Comparison of ENCODE assay signal across 16 cellular contexts in genomic region chr22:47061226-47061625, GRCh38.
DNase-seq lines count a peak whose midpoint lies in the region; TF ChIP-seq lines count a peak whose summit lies in the region.
"Had no signal": no experiment of that assay in that cellular context is flagged by ENCODE, and none has a peak within 500 bp of the region (broad histone marks: within the 10 kb centered on the region; RNA-seq: fewer than 3 reads in every experiment).

No MANE protein-coding gene starts in this region.

- no peak overlapping the region for H3K27ac ChIP-seq in left ventricle myocardium inferior (replicated peaks)
- no peak overlapping the region for H3K27ac ChIP-seq in right atrium auricular region
- H3K27ac ChIP-seq in coronary artery, result no peak overlapping the region
- no peak overlapping the region for H3K27ac ChIP-seq in osteoblast (ENCODE audit: low read depth, low read length)
- H3K27ac ChIP-seq: BLaER1 treated with 17β-estradiol and CSF1 and Interleukin-3, amounts not matched to agents 10 nM and 100 nM; Peyer's patch had no signal

- H3K4me2 ChIP-seq in osteoblast (ENCODE audit: insufficient read depth, low read length), result no peak overlapping the region
- H3K4me2 ChIP-seq: BLaER1 treated with 17β-estradiol and CSF1 and Interleukin-3, amounts not matched to agents 10 nM and 100 nM had no signal

- peak; percentile 2 for DNase-seq in left ventricle myocardium inferior
- DNase-seq in right atrium auricular region (ENCODE audit: low spot score), result no peak
- peak; percentile 45 for DNase-seq in coronary artery (ENCODE audit: low spot score)
- DNase-seq in osteoblast (ENCODE audit: insufficient read length, low spot score, missing footprints), result peak; percentile 59
- DNase-seq in HEK293T (ENCODE audit: extremely low spot score), result no peak
- no peak for DNase-seq in central memory CD4-positive, alpha-beta T cell
- DNase-seq in activated CD4-positive, alpha-beta T cell treated with anti-CD3 and anti-CD28 coated beads, Interleukin-2, amount 10 ng/mL, durations not matched to agents 7 days and 5 days, result no peak
- DNase-seq: DMS53, EL, HFFc6, KG1, NCI-H1105 treated with DMSO at 0.1 percent for 48 hours, NCI-H1694 treated with DMSO at 0.1 percent for 48 hours, Peyer's patch had no signal

- intact Hi-C loops in left ventricle myocardium inferior (cut with micrococcal nuclease), result no loop called here

- CTCF ChIA-PET in HEK293T (lab: Yijun Ruan, JAX), result interaction anchor here (0.7 kb wide), 1 partner anchor 12 kb away, joined by 5 read pairs; no protein-coding TSS in a partner anchor
- CTCF ChIA-PET in activated CD4-positive, alpha-beta T cell treated with anti-CD3 and anti-CD28 coated beads, Interleukin-2, amount 10 ng/mL, durations not matched to agents 7 days and 5 days (lab: Charles Lee), result no interaction called here

- H3K4me3 ChIP-seq in left ventricle myocardium inferior (no peak overlapping the region), right atrium auricular region (no peak overlapping the region), coronary artery (no peak overlapping the region), osteoblast (ENCODE audit: insufficient read depth, low read length) (no peak overlapping the region)
- H3K4me3 ChIP-seq: BLaER1 treated with 17β-estradiol and CSF1 and Interleukin-3, amounts not matched to agents 10 nM and 100 nM; Peyer's patch had no signal

- H4K20me1 ChIP-seq in osteoblast (ENCODE audit: insufficient read depth, low read length), result peaks cover 5% of the 10 kb centered on the region

- H3K4me1 Mint-ChIP-seq in activated CD4-positive, alpha-beta T cell treated with anti-CD3 and anti-CD28 coated beads, Interleukin-2, amount 10 ng/mL, durations not matched to agents 7 days and 5 days, result no peaks in the 10 kb centered on the region

- no peaks in the 10 kb centered on the region for H3K9me3 ChIP-seq in left ventricle myocardium inferior (replicated peaks)
- no peaks in the 10 kb centered on the region for H3K9me3 ChIP-seq in right atrium auricular region
- H3K9me3 ChIP-seq in osteoblast (ENCODE audit: low read depth, low read length), result no peaks in the 10 kb centered on the region
- H3K9me3 ChIP-seq: BLaER1 treated with 17β-estradiol and CSF1 and Interleukin-3, amounts not matched to agents 10 nM and 100 nM; Peyer's patch had no signal

- no peak overlapping the region for H2AFZ ChIP-seq in osteoblast (ENCODE audit: low read length)

- H3K79me2 ChIP-seq in osteoblast (ENCODE audit: insufficient read depth, low read length), result no peaks in the 10 kb centered on the region

- TF ChIP-seq CTCF in left ventricle myocardium inferior (IDR thresholded peaks at IDR 0.05; ENCODE audit: borderline replicate concordance) (no peak), right atrium auricular region (IDR thresholded peaks at IDR 0.05) (no peak), coronary artery (IDR thresholded peaks at IDR 0.05) (no peak), osteoblast (IDR thresholded peaks at IDR 0.05; ENCODE audit: extremely low read depth, low read depth, low read length) (no peak)

- H3K4me1 ChIP-seq in left ventricle myocardium inferior (no peaks in the 10 kb centered on the region), right atrium auricular region (no peaks in the 10 kb centered on the region), osteoblast (ENCODE audit: insufficient read depth, low read length) (no peaks in the 10 kb centered on the region)
- H3K4me1 ChIP-seq: Peyer's patch had no signal

- H3K9me3 Mint-ChIP-seq in activated CD4-positive, alpha-beta T cell treated with anti-CD3 and anti-CD28 coated beads, Interleukin-2, amount 10 ng/mL, durations not matched to agents 7 days and 5 days, result no peaks in the 10 kb centered on the region
- H3K9me3 Mint-ChIP-seq: CD8-positive, alpha-beta memory T cell; HFFc6 had no signal

- no peak overlapping the region for H3K4me3 Mint-ChIP-seq in activated CD4-positive, alpha-beta T cell treated with anti-CD3 and anti-CD28 coated beads, Interleukin-2, amount 10 ng/mL, durations not matched to agents 7 days and 5 days
- H3K4me3 Mint-ChIP-seq: HFFc6 had no signal

- H3K27me3 ChIP-seq in left ventricle myocardium inferior (ENCODE audit: low read depth) (no peaks in the 10 kb centered on the region), right atrium auricular region (no peaks in the 10 kb centered on the region), osteoblast (ENCODE audit: insufficient read depth, low read length) (no peaks in the 10 kb centered on the region)
- H3K27me3 ChIP-seq: BLaER1 treated with 17β-estradiol and CSF1 and Interleukin-3, amounts not matched to agents 10 nM and 100 nM; Peyer's patch had no signal

- no peak overlapping the region for H3K27ac Mint-ChIP-seq in activated CD4-positive, alpha-beta T cell treated with anti-CD3 and anti-CD28 coated beads, Interleukin-2, amount 10 ng/mL, durations not matched to agents 7 days and 5 days
- H3K27ac Mint-ChIP-seq: CD8-positive, alpha-beta memory T cell; HFFc6 had no signal

- H3K36me3 ChIP-seq in left ventricle myocardium inferior, result peaks cover 39% of the 10 kb centered on the region
- H3K36me3 ChIP-seq in right atrium auricular region, result peaks cover 4% of the 10 kb centered on the region
- H3K36me3 ChIP-seq in osteoblast (ENCODE audit: insufficient read depth, low read length), result no peaks in the 10 kb centered on the region

- POLR2A ChIA-PET in HEK293T (lab: Yijun Ruan, JAX), result no interaction called here
- POLR2A ChIA-PET in activated CD4-positive, alpha-beta T cell treated with anti-CD3 and anti-CD28 coated beads, Interleukin-2, amount 10 ng/mL, durations not matched to agents 7 days and 5 days (lab: Charles Lee), result no interaction called here

- no peaks in the 10 kb centered on the region for H3K27me3 Mint-ChIP-seq in activated CD4-positive, alpha-beta T cell treated with anti-CD3 and anti-CD28 coated beads, Interleukin-2, amount 10 ng/mL, durations not matched to agents 7 days and 5 days
- H3K27me3 Mint-ChIP-seq: CD8-positive, alpha-beta memory T cell had no signal

- H3K36me3 Mint-ChIP-seq in activated CD4-positive, alpha-beta T cell treated with anti-CD3 and anti-CD28 coated beads, Interleukin-2, amount 10 ng/mL, durations not matched to agents 7 days and 5 days (ENCODE audit: low read depth), result no peaks in the 10 kb centered on the region

TF ChIP-seq in HEK293T, 16 proteins besides CTCF, POLR2A, EP300 and RAD21:
- no peak for TF ChIP-seq FOXM1 (IDR thresholded peaks at IDR 0.05; ENCODE audit: borderline replicate concordance)
- no peak for TF ChIP-seq BHLHE40 (IDR thresholded peaks at IDR 0.05; ENCODE audit: borderline replicate concordance)
- no peak for TF ChIP-seq HDGF (IDR thresholded peaks at IDR 0.05; ENCODE audit: borderline replicate concordance)
- TF ChIP-seq SP1 (IDR thresholded peaks at IDR 0.05), result no peak
- no peak for TF ChIP-seq FOXK2 (IDR thresholded peaks at IDR 0.05)
- TF ChIP-seq TARDBP (IDR thresholded peaks at IDR 0.05), result no peak
- TF ChIP-seq NFRKB (IDR thresholded peaks at IDR 0.05), result no peak
- no peak for TF ChIP-seq L3MBTL2 (conservative IDR thresholded peaks at IDR 0.05)

Comparison
In these comparisons a context has a peak if more than half of its experiments do, and no peak if none do; other contexts are left out.
1. DNase-seq: peak in left ventricle myocardium inferior (single experiment), coronary artery (single experiment) and osteoblast (single experiment); none in right atrium auricular region (single experiment), HEK293T (single experiment), central memory CD4-positive, alpha-beta T cell (single experiment) and activated CD4-positive, alpha-beta T cell treated with anti-CD3 and anti-CD28 coated beads, Interleukin-2, amount 10 ng/mL, durations not matched to agents 7 days and 5 days (single experiment).